ENCODE assay signal across 11 cellular contexts in genomic region chr2:106566050-106566449, GRCh38.
DNase-seq lines count a peak whose midpoint lies in the region; ATAC-seq and TF ChIP-seq lines count a peak whose summit lies in the region.
"Had no signal": no experiment of that assay in that cellular context is flagged by ENCODE, and none has a peak within 500 bp of the region (broad histone marks: within the 10 kb centered on the region; RNA-seq: fewer than 3 reads in every experiment).

No MANE protein-coding gene starts in this region.

- no peak overlapping the region for H3K27ac ChIP-seq in colonic mucosa
- H3K27ac ChIP-seq: SJSA1, upper lobe of left lung had no signal

- H3K4me3 ChIP-seq in colonic mucosa = no peak overlapping the region
- H3K4me3 ChIP-seq: lung, SJSA1, upper lobe of left lung had no signal

- no peaks in the 10 kb centered on the region for H3K4me1 ChIP-seq in colonic mucosa
- H3K4me1 ChIP-seq: SJSA1, upper lobe of left lung had no signal

- H3K27ac Mint-ChIP-seq in nephron progenitor cell = no peak overlapping the region

- DNase-seq in NOMO-1 treated with DMSO at 0.1 percent for 48 hours (lab: John Stamatoyannopoulos, UW; ENCODE audit: unreplicated experiment) = peak; percentile 19
- DNase-seq in NOMO-1 treated with dmso at 0.1 percent for 144 hours (lab: John Stamatoyannopoulos, UW; ENCODE audit: unreplicated experiment) = no peak
- peak; percentile 30 for DNase-seq in RPMI7951 (ENCODE audit: low read depth)
- DNase-seq in iPS-NIHi7 (ENCODE audit: extremely low spot score) = peak; percentile 23
- peak; percentile 24 to 55 (median 33) for DNase-seq in stimulated activated CD4-positive, alpha-beta T cell treated with anti-CD3 and anti-CD28 coated beads, TNF-alpha, amount 100 ng/mL, for 48 hours (ENCODE audit: low read depth in 3 of 3)
- no peak for DNase-seq in nephron progenitor cell
- no peak for DNase-seq in colonic mucosa
- DNase-seq: upper lobe of left lung had no signal

- peaks cover 15% of the 10 kb centered on the region for H3K27me3 Mint-ChIP-seq in nephron progenitor cell (ENCODE audit: low read depth, poor library complexity)

- H3K36me3 Mint-ChIP-seq in nephron progenitor cell (ENCODE audit: low read depth) = no peaks in the 10 kb centered on the region

- no peaks in the 10 kb centered on the region for H3K27me3 ChIP-seq in colonic mucosa
- H3K27me3 ChIP-seq: SJSA1, upper lobe of left lung had no signal

- no peak overlapping the region for H3K9ac ChIP-seq in colonic mucosa (ENCODE audit: low read depth in 2 of 2, low read length in 2 of 2)

- ATAC-seq in HG02763 (IDR thresholded peaks at IDR 0.05; ENCODE audit: unreplicated experiment) = no peak

- no peaks in the 10 kb centered on the region for H3K9me3 ChIP-seq in colonic mucosa
- H3K9me3 ChIP-seq: SJSA1, upper lobe of left lung had no signal

- intact Hi-C loops in colonic mucosa (cut with DNase I) = no loop called here

- TF ChIP-seq CTCF in nephron progenitor cell (IDR thresholded peaks at IDR 0.05) = no peak
- no peak for TF ChIP-seq CTCF in colonic mucosa (IDR thresholded peaks at IDR 0.05)

- H3K4me1 Mint-ChIP-seq in nephron progenitor cell = peaks cover 41% of the 10 kb centered on the region

- no peaks in the 10 kb centered on the region for H3K36me3 ChIP-seq in colonic mucosa
- H3K36me3 ChIP-seq: SJSA1, upper lobe of left lung had no signal

- H3K9me3 Mint-ChIP-seq in nephron progenitor cell = no peaks in the 10 kb centered on the region

- H3K4me3 Mint-ChIP-seq in nephron progenitor cell = no peak overlapping the region

Comparison
In these comparisons a context has a peak if more than half of its experiments do, and no peak if none do; other contexts are left out.
1. DNase-seq: peak in NOMO-1 treated with DMSO at 0.1 percent for 48 hours (single experiment), RPMI7951 (single experiment), iPS-NIHi7 (single experiment) and stimulated activated CD4-positive, alpha-beta T cell treated with anti-CD3 and anti-CD28 coated beads, TNF-alpha, amount 100 ng/mL, for 48 hours (3 of 3); none in NOMO-1 treated with dmso at 0.1 percent for 144 hours (single experiment), nephron progenitor cell (single experiment) and colonic mucosa (single experiment).